19 cellular contexts compared by ENCODE assay signal in genomic region chr3:126748701-126749546, GRCh38.
"Had no signal": no experiment of that assay in that cellular context is flagged by ENCODE, and none has a peak within 500 bp of the region (broad histone marks: within the 10 kb centered on the region; RNA-seq: fewer than 3 reads in every experiment).

No MANE protein-coding gene starts in this region.

- H3K27me3 Mint-ChIP-seq: activated CD4-positive, alpha-beta memory T cell treated with anti-CD3 and anti-CD28 coated beads for 36 hours; activated CD8-positive, alpha-beta memory T cell treated with anti-CD3 and anti-CD28 coated beads, Interleukin-2, amount 10 ng/mL, durations not matched to agents 7 days and 5 days; activated naive CD8-positive, alpha-beta T cell; brain; type B pancreatic cell had no signal

- H3K27ac ChIP-seq: esophagus squamous epithelium, parathyroid adenoma, SJSA1 had no signal

- H3K27ac Mint-ChIP-seq: activated CD4-positive, alpha-beta memory T cell treated with anti-CD3 and anti-CD28 coated beads for 36 hours; activated CD8-positive, alpha-beta memory T cell treated with anti-CD3 and anti-CD28 coated beads, Interleukin-2, amount 10 ng/mL, durations not matched to agents 7 days and 5 days; activated naive CD8-positive, alpha-beta T cell; type B pancreatic cell had no signal

- H3K36me3 ChIP-seq: esophagus squamous epithelium, SJSA1 had no signal

- DNase-seq: activated CD4-positive, alpha-beta memory T cell treated with anti-CD3 and anti-CD28 coated beads for 36 hours; activated CD8-positive, alpha-beta memory T cell treated with anti-CD3 and anti-CD28 coated beads, Interleukin-2, amount 10 ng/mL, durations not matched to agents 7 days and 5 days; activated effector memory CD4-positive, alpha-beta T cell treated with anti-CD3 and anti-CD28 coated beads, Interleukin-2, amount 50 U/mL, for 16 hours; activated T-cell treated with anti-CD3 and anti-CD28 coated beads, Interleukin-2, amount 50 U/mL, for 4 hours; amygdala; effector CD8-positive, alpha-beta T cell; esophagus squamous epithelium; hypothalamus; kidney glomerular epithelial cell; mesenchymal stem cell; stimulated activated CD4-positive, alpha-beta T cell treated with anti-CD3 and anti-CD28 coated beads, Interleukin-2, amount 100 ng/mL, for 48 hours; stimulated activated naive CD4-positive, alpha-beta T cell; T1000 had no signal

- H3K9me3 Mint-ChIP-seq: activated CD4-positive, alpha-beta memory T cell treated with anti-CD3 and anti-CD28 coated beads for 36 hours; activated T-cell treated with anti-CD3 and anti-CD28 coated beads, Interleukin-2, amount 50 U/mL, for 4 hours; brain; type B pancreatic cell had no signal

- H3K9ac ChIP-seq: parathyroid adenoma had no signal

- H3K4me3 ChIP-seq: esophagus squamous epithelium, SJSA1 had no signal

- H3K9me3 ChIP-seq: esophagus squamous epithelium, SJSA1 had no signal

- ATAC-seq: activated CD4-positive, CD25-positive, alpha-beta regulatory T cell treated with anti-CD3 and anti-CD28 coated beads, Interleukin-2, amount 50 U/mL, for 24 hours; activated CD8-positive, alpha-beta memory T cell treated with anti-CD3 and anti-CD28 coated beads, Interleukin-2, amount 10 ng/mL, durations not matched to agents 7 days and 5 days; activated T-cell treated with anti-CD3 and anti-CD28 coated beads, Interleukin-2, amount 50 U/mL, for 4 hours had no signal

- H3K4me3 Mint-ChIP-seq: activated CD4-positive, alpha-beta memory T cell treated with anti-CD3 and anti-CD28 coated beads for 36 hours; activated CD8-positive, alpha-beta memory T cell treated with anti-CD3 and anti-CD28 coated beads, Interleukin-2, amount 10 ng/mL, durations not matched to agents 7 days and 5 days; activated naive CD8-positive, alpha-beta T cell; activated T-cell treated with anti-CD3 and anti-CD28 coated beads, Interleukin-2, amount 50 U/mL, for 4 hours; brain; type B pancreatic cell had no signal

- H3K27me3 ChIP-seq: esophagus squamous epithelium, SJSA1 had no signal

- H3K36me3 Mint-ChIP-seq: activated CD8-positive, alpha-beta memory T cell treated with anti-CD3 and anti-CD28 coated beads, Interleukin-2, amount 10 ng/mL, durations not matched to agents 7 days and 5 days; activated naive CD8-positive, alpha-beta T cell; type B pancreatic cell had no signal

- H2AFZ ChIP-seq: parathyroid adenoma had no signal
